In the genomic region with DNA sequence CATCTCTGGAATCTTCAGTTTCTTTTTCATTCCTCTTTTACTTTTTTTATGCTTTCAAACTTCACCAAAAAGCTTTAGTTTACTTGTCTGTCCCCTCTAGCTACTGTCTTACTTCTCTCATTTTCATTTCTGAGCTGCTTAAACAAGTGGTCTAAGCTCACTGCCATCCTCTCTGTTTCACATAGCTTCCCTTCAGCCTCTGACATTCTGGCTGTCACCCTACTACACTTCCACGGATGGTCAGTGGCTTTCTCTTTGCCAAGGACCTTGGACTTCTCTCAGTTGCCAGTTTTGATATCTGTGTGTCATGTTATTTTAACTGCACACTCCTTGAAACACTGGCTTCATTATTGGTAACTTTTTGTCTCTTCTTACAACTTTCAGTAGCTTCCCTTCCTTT, we compare ENCODE assay signal across 18 cellular contexts.
A peak's percentile ranks its signal among the peaks of the same experiment; 100 is the strongest.
DNase-seq lines count a peak whose midpoint lies in the region; ATAC-seq and TF ChIP-seq lines count a peak whose summit lies in the region.
"Had no signal": no experiment of that assay in that cellular context is flagged by ENCODE, and none has a peak within 500 bp of the region (broad histone marks: within the 10 kb centered on the region; RNA-seq: fewer than 3 reads in every experiment).

No MANE protein-coding gene starts in this region.

- H3K27ac Mint-ChIP-seq in endodermal cell, result no peak overlapping the region
- H3K27ac Mint-ChIP-seq: activated naive CD4-positive, alpha-beta T cell treated with anti-CD3 and anti-CD28 coated beads, Interleukin-2, amount 50 U/mL, for 24 hours; GM23338; stimulated activated naive B cell treated with anti-CD40 and anti-IgM and Interleukin-4, amounts not matched to agents 10 μg/mL and 1 μg/mL and 100 μg/mL, for 72 hours had no signal

- no peaks in the 10 kb centered on the region for H3K9me2 ChIP-seq in GM23248 (ENCODE audit: insufficient read depth)

- peaks cover 15% of the 10 kb centered on the region for H3K4me1 Mint-ChIP-seq in endodermal cell
- H3K4me1 Mint-ChIP-seq: GM23338 had no signal

- H3K4me3 ChIP-seq in GM23248 (no peak overlapping the region), psoas muscle (no peak overlapping the region), endodermal cell (ENCODE audit: low read length) (no peak overlapping the region)
- H3K4me3 ChIP-seq: colonic mucosa, esophagus muscularis mucosa, GM23338, SJSA1 had no signal

- H3K36me3 Mint-ChIP-seq in endodermal cell (ENCODE audit: low read depth), result no peaks in the 10 kb centered on the region
- H3K36me3 Mint-ChIP-seq: activated naive CD4-positive, alpha-beta T cell treated with anti-CD3 and anti-CD28 coated beads, Interleukin-2, amount 50 U/mL, for 24 hours had no signal

- H4K20me1 ChIP-seq in GM23248 (ENCODE audit: insufficient read depth), result no peaks in the 10 kb centered on the region

- intact Hi-C loops in left cardiac atrium (cut with DNase I) (no loop called here), psoas muscle (cut with DNase I) (no loop called here)

- no peaks in the 10 kb centered on the region for H3K9me3 Mint-ChIP-seq in endodermal cell
- H3K9me3 Mint-ChIP-seq: activated naive CD4-positive, alpha-beta T cell treated with anti-CD3 and anti-CD28 coated beads, Interleukin-2, amount 50 U/mL, for 24 hours; GM23338; stimulated activated naive B cell treated with anti-CD40 and anti-IgM and Interleukin-4, amounts not matched to agents 10 μg/mL and 1 μg/mL and 100 μg/mL, for 72 hours had no signal

- H3F3A ChIP-seq in GM23248 (ENCODE audit: insufficient read depth), result peaks cover 38% of the 10 kb centered on the region

- H3K36me3 ChIP-seq in GM23248 (ENCODE audit: low read depth) (no peaks in the 10 kb centered on the region), psoas muscle (ENCODE audit: insufficient read depth in 1 of 2, low read depth in 1 of 2) (no peaks in the 10 kb centered on the region), endodermal cell (ENCODE audit: control insufficient read depth, insufficient read depth, low read length) (no peaks in the 10 kb centered on the region)
- H3K36me3 ChIP-seq: colonic mucosa, esophagus muscularis mucosa, SJSA1 had no signal

- ATAC-seq in left cardiac atrium (peak; percentile 78 to 90), psoas muscle (peak; percentile 44 to 65 (median 62))
- ATAC-seq: GM23338; stimulated activated naive B cell treated with anti-CD40 and anti-IgM and Interleukin-4, amounts not matched to agents 10 μg/mL and 1 μg/mL and 100 μg/mL, for 72 hours had no signal

- H3K4me1 ChIP-seq in GM23248 (ENCODE audit: insufficient read depth) (peaks cover 33% of the 10 kb centered on the region), psoas muscle (peaks cover 44% of the 10 kb centered on the region), endodermal cell (ENCODE audit: control insufficient read depth, insufficient read depth, low read length) (peaks cover 3% of the 10 kb centered on the region)
- H3K4me1 ChIP-seq: colonic mucosa, SJSA1 had no signal

- H3K9me3 ChIP-seq in GM23248 (ENCODE audit: low read depth) (no peaks in the 10 kb centered on the region), psoas muscle (no peaks in the 10 kb centered on the region), endodermal cell (ENCODE audit: control insufficient read depth, low read length) (no peaks in the 10 kb centered on the region)
- H3K9me3 ChIP-seq: colonic mucosa, esophagus muscularis mucosa, SJSA1 had no signal

- no peak for TF ChIP-seq CTCF in psoas muscle (IDR thresholded peaks at IDR 0.05)
- no peak for TF ChIP-seq CTCF in endodermal cell (conservative IDR thresholded peaks at IDR 0.05)

- H3K27ac ChIP-seq in GM23248 (peak overlapping the region; percentile 78), psoas muscle (peak overlapping the region; percentile 71), endodermal cell (ENCODE audit: low read depth, low read length) (no peak overlapping the region)
- H3K27ac ChIP-seq: colonic mucosa, esophagus muscularis mucosa, SJSA1, VCaP had no signal

- 32 to 53% methylated on average over 1 of the region's 1 CpG for WGBS in GM23248 (ENCODE audit: low coverage in 1 of 2, low lambda C conversion rate in 2 of 2, missing lambda C conversion rate in 2 of 2), 2 experiments
- 6 to 15% (median 13%) methylated on average over 1 of the region's 1 CpG for WGBS in psoas muscle, 3 donors
- WGBS in endodermal cell (ENCODE audit: insufficient coverage in 1 of 2, insufficient read length in 1 of 2), 2 experiments, result 75 to 100% methylated on average over 1 of the region's 1 CpG

- H3K27me3 ChIP-seq in GM23248 (replicated peaks; ENCODE audit: insufficient read depth) (no peaks in the 10 kb centered on the region), psoas muscle (ENCODE audit: insufficient read depth in 3 of 3, low read length in 2 of 3) (no peaks in the 10 kb centered on the region), endodermal cell (ENCODE audit: control insufficient read depth, insufficient read depth, low read length, poor library complexity, severe bottlenecking) (no peaks in the 10 kb centered on the region)
- H3K27me3 ChIP-seq: colonic mucosa, esophagus muscularis mucosa, SJSA1 had no signal

- in situ Hi-C loops in GM23248 (cut with MboI), result no loop called here

- DNase-seq in GM23248 (no peak), OCI-M1 (lab: John Stamatoyannopoulos, UW) (peak; percentile 56), left cardiac atrium (no peak), psoas muscle (no peak), endodermal cell (no peak), cerebellar cortex (ENCODE audit: low spot score) (no peak), NCI-H526 treated with DMSO at 0.1 percent for 48 hours (lab: John Stamatoyannopoulos, UW) (no peak), T1000 (lab: John Stamatoyannopoulos, UW) (no peak)
- DNase-seq: activated CD8-positive, alpha-beta memory T cell treated with anti-CD3 and anti-CD28 coated beads, Interleukin-2, amount 50 U/mL, for 4 hours; C1 segment of cervical spinal cord; colonic mucosa; retina; stimulated activated naive B cell treated with anti-CD40 and anti-IgM and Interleukin-4, amounts not matched to agents 10 μg/mL and 1 μg/mL and 100 μg/mL, for 72 hours had no signal

- H3K27me3 Mint-ChIP-seq in endodermal cell (ENCODE audit: insufficient read depth), result no peaks in the 10 kb centered on the region
- H3K27me3 Mint-ChIP-seq: activated naive CD4-positive, alpha-beta T cell treated with anti-CD3 and anti-CD28 coated beads, Interleukin-2, amount 50 U/mL, for 24 hours; stimulated activated naive B cell treated with anti-CD40 and anti-IgM and Interleukin-4, amounts not matched to agents 10 μg/mL and 1 μg/mL and 100 μg/mL, for 72 hours had no signal

- H2AFZ ChIP-seq in GM23248, result no peak overlapping the region
- H2AFZ ChIP-seq: GM23338 had no signal

- no peak overlapping the region for H3K4me2 ChIP-seq in GM23248 (ENCODE audit: unreplicated experiment)
- H3K4me2 ChIP-seq: GM23338 had no signal

- no peaks in the 10 kb centered on the region for H3K79me2 ChIP-seq in GM23248 (ENCODE audit: insufficient read depth)

- H3K9ac ChIP-seq in GM23248, result peak overlapping the region; percentile 21
- H3K9ac ChIP-seq in endodermal cell (ENCODE audit: extremely low read depth, low read length, poor library complexity, severe bottlenecking), result no peak overlapping the region

- H3K4me3 Mint-ChIP-seq in endodermal cell, result no peak overlapping the region
- H3K4me3 Mint-ChIP-seq: activated naive CD4-positive, alpha-beta T cell treated with anti-CD3 and anti-CD28 coated beads, Interleukin-2, amount 50 U/mL, for 24 hours; GM23338; stimulated activated naive B cell treated with anti-CD40 and anti-IgM and Interleukin-4, amounts not matched to agents 10 μg/mL and 1 μg/mL and 100 μg/mL, for 72 hours had no signal
